11 cellular contexts compared by ENCODE assay signal in genomic region chr9:70553718-70554673, GRCh38.
DNase-seq lines count a peak whose midpoint lies in the region.
"Had no signal": no experiment of that assay in that cellular context is flagged by ENCODE, and none has a peak within 500 bp of the region (broad histone marks: within the 10 kb centered on the region; RNA-seq: fewer than 3 reads in every experiment).

No MANE protein-coding gene starts in this region.

- H3K27me3 ChIP-seq in HUES64 (ENCODE audit: insufficient read depth, low read length) (no peaks in the 10 kb centered on the region), ectodermal cell (ENCODE audit: control insufficient read depth, insufficient read depth, low read length, poor library complexity, severe bottlenecking) (no peaks in the 10 kb centered on the region)
- H3K27me3 ChIP-seq: BLaER1, cardiac muscle cell had no signal

- DNase-seq in A172 (ENCODE audit: low spot score) (peak; percentile 73), medulla oblongata (ENCODE audit: extremely low spot score) (peak; percentile 25), NCI-H128 (lab: John Stamatoyannopoulos, UW; ENCODE audit: unreplicated experiment) (no peak), NCI-H1930 (lab: John Stamatoyannopoulos, UW) (no peak), cerebellar nuclear complex (lab: John Stamatoyannopoulos, UW) (no peak)
- no peak for DNase-seq in stimulated activated CD8-positive, alpha-beta memory T cell treated with anti-CD3 and anti-CD28 coated beads, Interleukin-4, amount 100 ng/mL, for 48 hours
- DNase-seq: activated CD4-positive, CD25-positive, alpha-beta regulatory T cell treated with anti-CD3 and anti-CD28 coated beads, Interleukin-2, amount 50 U/mL, for 72 hours had no signal

- H3K27ac ChIP-seq in HUES64 (ENCODE audit: low read depth, low read length) (peak overlapping the region; percentile 89), ectodermal cell (ENCODE audit: insufficient read depth, low read depth, low read length, poor library complexity, severe bottlenecking) (peak overlapping the region; percentile 68)
- H3K27ac ChIP-seq: BLaER1, cardiac muscle cell had no signal

- peak overlapping the region; percentile 58 for H3K9ac ChIP-seq in HUES64 (ENCODE audit: low read depth, low read length)
- H3K9ac ChIP-seq: BLaER1 had no signal

- H3K9me3 ChIP-seq in HUES64 (ENCODE audit: insufficient read depth, low read depth, low read length) (no peaks in the 10 kb centered on the region), ectodermal cell (ENCODE audit: control insufficient read depth, low read length) (no peaks in the 10 kb centered on the region)
- H3K9me3 ChIP-seq: BLaER1 had no signal

- whole genome bisulfite sequencing in HUES64: 52% methylated on average over 12 of the region's 12 CpGs
- 56 to 65% methylated on average over 12 of the region's 12 CpGs for WGBS in ectodermal cell, 2 experiments

- H3K36me3 ChIP-seq in HUES64 (ENCODE audit: insufficient read depth, low read length) (no peaks in the 10 kb centered on the region), ectodermal cell (ENCODE audit: control insufficient read depth, insufficient read depth, low read length) (no peaks in the 10 kb centered on the region)
- H3K36me3 ChIP-seq: BLaER1, cardiac muscle cell had no signal

- H3K4me3 ChIP-seq in HUES64 (ENCODE audit: low read length) (no peak overlapping the region), ectodermal cell (ENCODE audit: insufficient read depth, low read depth, low read length) (no peak overlapping the region)
- H3K4me3 ChIP-seq: BLaER1, cardiac muscle cell had no signal

- H3K4me1 ChIP-seq in HUES64 (ENCODE audit: insufficient read depth, low read length): peaks cover 24% of the 10 kb centered on the region
- peaks cover 16% of the 10 kb centered on the region for H3K4me1 ChIP-seq in ectodermal cell (ENCODE audit: control insufficient read depth, insufficient read depth, low read length)
- H3K4me1 ChIP-seq: BLaER1 had no signal

Comparison
In these comparisons a context has a peak if more than half of its experiments do, and no peak if none do; other contexts are left out.
1. DNase-seq: peak in A172 (single experiment) and medulla oblongata (single experiment); none in stimulated activated CD8-positive, alpha-beta memory T cell treated with anti-CD3 and anti-CD28 coated beads, Interleukin-4, amount 100 ng/mL, for 48 hours (single experiment), NCI-H128 (single experiment), NCI-H1930 (0 of 2) and cerebellar nuclear complex (0 of 2).